In the genomic region with DNA sequence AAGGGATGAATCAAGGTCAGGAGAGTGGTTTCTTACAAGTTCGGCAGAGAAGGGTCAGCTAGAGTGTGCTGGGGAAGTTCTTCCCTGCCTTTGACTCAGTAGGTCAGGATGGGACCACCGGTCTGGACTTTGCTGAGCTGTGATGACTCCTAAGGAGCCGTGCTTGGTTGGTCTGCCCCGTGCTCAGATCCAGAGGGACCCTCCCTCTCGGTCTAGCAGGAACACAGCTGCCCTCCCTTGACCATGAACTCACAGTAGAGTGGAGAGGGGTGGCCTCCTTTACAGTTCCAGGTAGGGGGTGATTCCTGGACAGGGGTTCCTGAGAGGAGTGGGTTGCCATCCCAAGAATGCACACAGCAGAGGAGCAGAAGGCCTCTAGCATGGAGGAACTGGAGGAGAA, we compare ENCODE assay signal across 1 cellular context.
TF ChIP-seq lines count a peak whose summit lies in the region.

No MANE protein-coding gene starts in this region.

TF ChIP-seq in endothelial cell of umbilical vein, 7 proteins besides CTCF, POLR2A, EP300 and RAD21 (continued from another document):
- TF ChIP-seq, protein P1, sequence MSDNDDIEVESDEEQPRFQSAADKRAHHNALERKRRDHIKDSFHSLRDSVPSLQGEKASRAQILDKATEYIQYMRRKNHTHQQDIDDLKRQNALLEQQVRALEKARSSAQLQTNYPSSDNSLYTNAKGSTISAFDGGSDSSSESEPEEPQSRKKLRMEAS (IDR thresholded peaks at IDR 0.05; ENCODE audit: insufficient read depth, insufficient read length): no peak
- no peak for TF ChIP-seq JUN (IDR thresholded peaks at IDR 0.05; ENCODE audit: borderline replicate concordance, insufficient read depth, insufficient read length, low read depth)
- TF ChIP-seq POLR2AphosphoS5 (IDR thresholded peaks at IDR 0.05; ENCODE audit: insufficient read depth, low read depth, low read length): no peak
- no peak for TF ChIP-seq GATA2 (IDR thresholded peaks at IDR 0.05; ENCODE audit: insufficient read depth, insufficient read length, low read depth, low read length)
